In the genomic region with DNA sequence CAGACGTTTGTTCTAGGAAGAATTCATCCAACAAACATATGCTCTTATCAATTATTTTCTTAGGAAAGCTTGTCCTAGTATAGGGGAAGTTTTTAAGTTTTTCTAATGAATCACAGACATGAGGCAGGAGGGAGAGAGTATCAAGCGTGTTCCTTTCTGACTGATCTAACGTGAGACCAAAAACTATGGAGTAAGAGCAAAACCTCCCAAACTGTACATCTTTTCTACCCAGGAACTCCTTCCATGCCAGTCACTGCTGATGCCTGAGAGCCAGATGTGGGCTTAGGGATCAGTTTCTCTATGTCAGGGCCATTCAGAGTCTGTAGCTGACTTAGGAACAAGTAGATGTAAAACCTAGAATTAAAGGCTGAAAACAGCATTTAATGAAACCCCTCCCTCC, we compare ENCODE assay signal across 18 cellular contexts. TPM values are rescaled to one million over a fixed set of nuclear protein-coding genes. Genes with fewer than 3 reads are reported as not detected.
A peak's percentile ranks its signal among the peaks of the same experiment; 100 is the strongest.
DNase-seq lines count a peak whose midpoint lies in the region; ATAC-seq and TF ChIP-seq lines count a peak whose summit lies in the region.
"Had no signal": no experiment of that assay in that cellular context is flagged by ENCODE, and none has a peak within 500 bp of the region (broad histone marks: within the 10 kb centered on the region; RNA-seq: fewer than 3 reads in every experiment).

No MANE protein-coding gene starts in this region.

- in situ Hi-C loops in transverse colon (cut with MboI; ENCODE audit: low pct_ligation_motif_present in 1 of 4, low pct_unique_long_range_greater_than_20kb in 1 of 4, low sequenced_read_pairs in 3 of 4) = no loop called here

- no peaks in the 10 kb centered on the region for H3K36me3 Mint-ChIP-seq in activated CD8-positive, alpha-beta T cell treated with anti-CD3 and anti-CD28 coated beads, Interleukin-2, amount 10 ng/mL, durations not matched to agents 7 days and 5 days (ENCODE audit: low read depth)
- H3K36me3 Mint-ChIP-seq: CD14-positive monocyte had no signal

- no peaks in the 10 kb centered on the region for H3K9me3 Mint-ChIP-seq in activated CD8-positive, alpha-beta T cell treated with anti-CD3 and anti-CD28 coated beads, Interleukin-2, amount 10 ng/mL, durations not matched to agents 7 days and 5 days (ENCODE audit: insufficient read depth)

- TF ChIP-seq CTCF in esophagus muscularis mucosa (IDR thresholded peaks at IDR 0.05) (no peak), transverse colon (IDR thresholded peaks at IDR 0.05) (no peak)

- intact Hi-C loops in esophagus muscularis mucosa (cut with DNase I) (no loop called here), transverse colon (cut with DNase I; ENCODE audit: low total_unique reads) (no loop called here)

- TF ChIP-seq EP300 in esophagus muscularis mucosa (IDR thresholded peaks at IDR 0.05) (no peak), transverse colon (IDR thresholded peaks at IDR 0.05; ENCODE audit: low read depth) (no peak)

- peaks cover 2% of the 10 kb centered on the region for H3K27me3 Mint-ChIP-seq in activated CD8-positive, alpha-beta T cell treated with anti-CD3 and anti-CD28 coated beads, Interleukin-2, amount 10 ng/mL, durations not matched to agents 7 days and 5 days (ENCODE audit: low read depth)

- H3K27ac Mint-ChIP-seq in activated CD8-positive, alpha-beta T cell treated with anti-CD3 and anti-CD28 coated beads, Interleukin-2, amount 10 ng/mL, durations not matched to agents 7 days and 5 days = no peak overlapping the region
- H3K27ac Mint-ChIP-seq: CD14-positive monocyte had no signal

- no peak overlapping the region for H3K4me3 Mint-ChIP-seq in activated CD8-positive, alpha-beta T cell treated with anti-CD3 and anti-CD28 coated beads, Interleukin-2, amount 10 ng/mL, durations not matched to agents 7 days and 5 days
- H3K4me3 Mint-ChIP-seq: CD14-positive monocyte had no signal

- WGBS in esophagus muscularis mucosa = 61% methylated on average over 3 of the region's 3 CpGs
- 63 to 72% methylated on average over 3 of the region's 3 CpGs for WGBS in transverse colon (ENCODE audit: low coverage in 1 of 2), 2 donors

- H3K27ac ChIP-seq in esophagus muscularis mucosa (replicated peaks in 1 of 4) (peak overlapping the region; percentile 23 to 58 (median 44)), muscle layer of colon (ENCODE audit: low read depth, low read length) (peak overlapping the region; percentile 61), transverse colon (peak overlapping the region; percentile 27 to 62 (median 52))
- H3K27ac ChIP-seq: parathyroid adenoma, SJSA1 had no signal

- TF ChIP-seq POLR2A in esophagus muscularis mucosa (IDR thresholded peaks at IDR 0.05; ENCODE audit: low read depth) = no peak
- TF ChIP-seq POLR2A in transverse colon (IDR thresholded peaks at IDR 0.05) = no peak

- H3K27me3 ChIP-seq in esophagus muscularis mucosa = no peaks in the 10 kb centered on the region
- no peaks in the 10 kb centered on the region for H3K27me3 ChIP-seq in muscle layer of colon (ENCODE audit: control insufficient read depth in 1 of 2, insufficient read depth in 2 of 2, low read length in 2 of 2)
- H3K27me3 ChIP-seq in transverse colon = no peaks in the 10 kb centered on the region
- H3K27me3 ChIP-seq: left lung, SJSA1 had no signal

- ATAC-seq in HG02870 (IDR thresholded peaks at IDR 0.05; ENCODE audit: unreplicated experiment) (no peak), GM21381 (IDR thresholded peaks at IDR 0.05; ENCODE audit: unreplicated experiment) (no peak)
- ATAC-seq in activated CD8-positive, alpha-beta T cell treated with anti-CD3 and anti-CD28 coated beads, Interleukin-2, amount 10 ng/mL, durations not matched to agents 7 days and 5 days = no peak
- ATAC-seq: left lung had no signal

- no peaks in the 10 kb centered on the region for H3K9me3 ChIP-seq in esophagus muscularis mucosa
- no peaks in the 10 kb centered on the region for H3K9me3 ChIP-seq in muscle layer of colon (ENCODE audit: low read length)
- no peaks in the 10 kb centered on the region for H3K9me3 ChIP-seq in transverse colon
- H3K9me3 ChIP-seq: left lung, SJSA1 had no signal

- H3K9ac ChIP-seq in muscle layer of colon (ENCODE audit: low read length) = no peak overlapping the region
- H3K9ac ChIP-seq: parathyroid adenoma had no signal

- H3K4me1 ChIP-seq in esophagus muscularis mucosa (peaks cover 0 to 34% (median 20%) of the 10 kb centered on the region in 4 donors), muscle layer of colon (ENCODE audit: insufficient read depth, low read length) (peaks cover 46% of the 10 kb centered on the region), transverse colon (peaks cover 0 to 9% (median 2%) of the 10 kb centered on the region in 4 donors)
- H3K4me1 ChIP-seq: left lung, parathyroid adenoma had no signal

- H3K36me3 ChIP-seq in esophagus muscularis mucosa = no peaks in the 10 kb centered on the region
- H3K36me3 ChIP-seq in muscle layer of colon (ENCODE audit: insufficient read depth, low read length) = no peaks in the 10 kb centered on the region
- no peaks in the 10 kb centered on the region for H3K36me3 ChIP-seq in transverse colon
- H3K36me3 ChIP-seq: left lung, SJSA1 had no signal

- peak; percentile 44 for DNase-seq in GM04504 (ENCODE audit: low read depth)
- DNase-seq in esophagus muscularis mucosa (ENCODE audit: extremely low spot score) = no peak
- no peak for DNase-seq in transverse colon
- DNase-seq in activated naive CD4-positive, alpha-beta T cell treated with anti-CD3 and anti-CD28 coated beads, Interleukin-2, amount 50 U/mL, for 16 hours = no peak
- no peak for DNase-seq in activated CD8-positive, alpha-beta T cell treated with anti-CD3 and anti-CD28 coated beads, Interleukin-2, amount 10 ng/mL, durations not matched to agents 7 days and 5 days
- DNase-seq: activated naive CD4-positive, alpha-beta T cell treated with Interleukin-2 at 50 U/mL for 16 hours; DMS153; foreskin melanocyte; NCI-H1930; NCI-H524 treated with DMSO at 0.1 percent for 48 hours; OCI-M1 had no signal

- no peaks in the 10 kb centered on the region for H3K4me1 Mint-ChIP-seq in activated CD8-positive, alpha-beta T cell treated with anti-CD3 and anti-CD28 coated beads, Interleukin-2, amount 10 ng/mL, durations not matched to agents 7 days and 5 days (ENCODE audit: low read depth)
- H3K4me1 Mint-ChIP-seq: CD14-positive monocyte had no signal

- POLR2A ChIA-PET in activated CD8-positive, alpha-beta T cell treated with anti-CD3 and anti-CD28 coated beads, Interleukin-2, amount 10 ng/mL, durations not matched to agents 7 days and 5 days (lab: Charles Lee) = no interaction called here

- H3K4me3 ChIP-seq in esophagus muscularis mucosa = no peak overlapping the region
- peak overlapping the region in 1 of 2 donors; percentile 13 for H3K4me3 ChIP-seq in muscle layer of colon (ENCODE audit: low read depth in 1 of 2, low read length in 2 of 2)
- H3K4me3 ChIP-seq in transverse colon = no peak overlapping the region
- H3K4me3 ChIP-seq: left lung, SJSA1 had no signal

- CTCF ChIA-PET in activated CD8-positive, alpha-beta T cell treated with anti-CD3 and anti-CD28 coated beads, Interleukin-2, amount 10 ng/mL, durations not matched to agents 7 days and 5 days (lab: Charles Lee) = no interaction called here

RNA-seq across cellular contexts. Expression of a gene that starts 51.7 kb away (rescaled TPM):
- total RNA-seq in esophagus muscularis mucosa = 10 to 100 TPM; 38.1 to 64.4 (median 55.8) TPM
- 100 to 1,000 TPM in 1 of 4 donors, 10 to 100 TPM in 3; 40.2 to 150 (median 83.7) TPM for total RNA-seq in transverse colon
- not detected for total RNA-seq in activated CD8-positive, alpha-beta T cell treated with anti-CD3 and anti-CD28 coated beads, Interleukin-2, amount 10 ng/mL, durations not matched to agents 7 days and 5 days

Comparison
In these comparisons a context has a peak if more than half of its experiments do, and no peak if none do; other contexts are left out.
1. RNA of a gene that starts 51.7 kb away (total RNA-seq): 40.2 to 150 TPM in transverse colon and 38.1 to 64.4 TPM in esophagus muscularis mucosa; not detected in activated CD8-positive, alpha-beta T cell treated with anti-CD3 and anti-CD28 coated beads, Interleukin-2, amount 10 ng/mL, durations not matched to agents 7 days and 5 days; every median in the first group is over 10 times any median in the second.
2. Peak in every context shown above with its lines, with median percentiles within 50 percentile points of each other: H3K27ac ChIP-seq.